In genomic region chr10:112235141-112235540, GRCh38 we compare ENCODE assay signal across 22 cellular contexts. TPM values are rescaled to one million over a fixed set of nuclear protein-coding genes. Genes with fewer than 3 reads are reported as not detected.
"Had no signal": no experiment of that assay in that cellular context is flagged by ENCODE, and none has a peak within 500 bp of the region (broad histone marks: within the 10 kb centered on the region; RNA-seq: fewer than 3 reads in every experiment).

No MANE protein-coding gene starts in this region.

- H3K27ac ChIP-seq: SJSA1, SK-N-MC had no signal

- DNase-seq: KBM-7, MG63, NCI-H1092, NCI-H1105 treated with DMSO at 0.1 percent for 48 hours, NCI-H1417 treated with DMSO at 0.1 percent for 48 hours, NCI-H146, NCI-H1694 treated with DMSO at 0.1 percent for 48 hours, NCI-H2029, NCI-H2081 treated with DMSO at 0.1 percent for 48 hours, NCI-H2171, NCI-H226, NCI-H446, NCI-H510A, NCI-H524 treated with DMSO at 0.1 percent for 48 hours, NCI-H69, NCI-H774, RPMI8226, SHP77 had no signal

- H3K27me3 ChIP-seq: MG63, SJSA1 had no signal

- H3K4me3 ChIP-seq: MG63, SJSA1, SK-N-MC had no signal

- H3K9me3 ChIP-seq: MG63, SJSA1 had no signal

- H3K36me3 ChIP-seq: MG63, SJSA1 had no signal

RNA-seq across cellular contexts. Expression of gene TECTB, which starts 48.1 kb away (rescaled TPM):
- total RNA-seq: HT-29, LHCN-M2, SJSA1 had no signal
